In genomic region chr4:13409324-13409723, GRCh38 we compare ENCODE assay signal across 37 cellular contexts.
DNase-seq lines count a peak whose midpoint lies in the region; ATAC-seq, FAIRE-seq and TF ChIP-seq lines count a peak whose summit lies in the region.
"Had no signal": no experiment of that assay in that cellular context is flagged by ENCODE, and none has a peak within 500 bp of the region (broad histone marks: within the 10 kb centered on the region; RNA-seq: fewer than 3 reads in every experiment).

No MANE protein-coding gene starts in this region.

- H3K9ac ChIP-seq in keratinocyte (ENCODE audit: control insufficient read depth, extremely low read depth, insufficient read depth, low read length), result no peak overlapping the region
- H3K9ac ChIP-seq: BLaER1; BLaER1 treated with 17β-estradiol and CSF1 and Interleukin-3, amounts not matched to agents 10 nM and 100 nM had no signal

- TF ChIP-seq CTCF in VCaP (conservative IDR thresholded peaks at IDR 0.05) (no peak), keratinocyte (optimal IDR thresholded peaks at IDR 0.05 in 1 of 3, IDR thresholded peaks at IDR 0.05 in 1 of 3, conservative IDR thresholded peaks at IDR 0.05 in 1 of 3; ENCODE audit: extremely low read depth in 1 of 3, insufficient read depth in 2 of 3, low read length in 3 of 3) (no peak)

- H3K36me3 ChIP-seq in keratinocyte (ENCODE audit: control insufficient read depth in 2 of 2, extremely low read depth in 1 of 2, insufficient read depth in 2 of 2, low read length in 2 of 2), result no peaks in the 10 kb centered on the region
- H3K36me3 ChIP-seq: BE2C, BLaER1 had no signal

- FAIRE-seq in GM19239 (lab: Jason Lieb, UNC) (peak; percentile 59), keratinocyte (lab: Jason Lieb, UNC) (peak; percentile 9)
- FAIRE-seq: A204.1, A549, D721Med had no signal

- H4K20me1 ChIP-seq in keratinocyte (ENCODE audit: control insufficient read depth, extremely low read depth, insufficient read depth, low read length), result no peaks in the 10 kb centered on the region
- H4K20me1 ChIP-seq: BLaER1 had no signal

- no peak overlapping the region for H3K4me3 Mint-ChIP-seq in T-helper 17 cell
- H3K4me3 Mint-ChIP-seq: B cell; CD14-positive monocyte; CD4-positive, alpha-beta memory T cell; CD4-positive, alpha-beta T cell; CD4-positive, CD25-positive, alpha-beta regulatory T cell; CD8-positive, alpha-beta T cell had no signal

- H3K4me1 Mint-ChIP-seq in T-helper 17 cell, result peaks cover 4% of the 10 kb centered on the region

- intact Hi-C loops in left ventricle myocardium superior (cut with micrococcal nuclease) (no loop called here), Right ventricle myocardium superior (cut with DNase I) (no loop called here)

- dilution Hi-C loops in keratinocyte (cut with MboI; ENCODE audit: extremely low pct_ligation_motif_present, low sequenced_read_pairs), result no loop called here

- peak overlapping the region; percentile 27 for H3K27ac ChIP-seq in VCaP
- no peak overlapping the region for H3K27ac ChIP-seq in keratinocyte (ENCODE audit: control insufficient read depth, insufficient read depth, low read length)
- H3K27ac ChIP-seq: 22Rv1; A549; BLaER1; BLaER1 treated with 17β-estradiol and CSF1 and Interleukin-3, amounts not matched to agents 10 nM and 100 nM; C4-2B had no signal

- H3K27me3 ChIP-seq in keratinocyte (ENCODE audit: control insufficient read depth, extremely low read depth, insufficient read depth, low read length), result no peaks in the 10 kb centered on the region
- H3K27me3 ChIP-seq: BE2C; BLaER1; BLaER1 treated with 17β-estradiol and CSF1 and Interleukin-3, amounts not matched to agents 10 nM and 100 nM had no signal

- no peak overlapping the region for H2AFZ ChIP-seq in keratinocyte (ENCODE audit: control insufficient read depth, low read length)

- DNase-seq in left ventricle myocardium superior (no peak), Right ventricle myocardium superior (no peak), GM19239 (ENCODE audit: insufficient read length, low spot score) (no peak), keratinocyte (ENCODE audit: low read depth, low spot score) (no peak), NCI-H2107 (lab: John Stamatoyannopoulos, UW) (no peak), T-helper 17 cell (no peak), T1000 (lab: John Stamatoyannopoulos, UW) (no peak)
- DNase-seq: 8988T; ACHN; AML-193; BE2C; C1 segment of cervical spinal cord; Caco-2; Calu3; CD4-positive, alpha-beta memory T cell; CD4-positive, alpha-beta T cell; CD4-positive, CD25-positive, alpha-beta regulatory T cell; CD8-positive, alpha-beta memory T cell; CD8-positive, alpha-beta T cell; COR-L47; DMS 273 treated with DMSO at 0.1 percent for 48 hours; DMS153; DMS53; DMS79; DMS79 treated with DMSO at 0.1 percent for 48 hours; DND-41; EL had no signal

- H3K9me3 ChIP-seq in keratinocyte (ENCODE audit: control insufficient read depth, low read depth, low read length) (no peaks in the 10 kb centered on the region), T-helper 17 cell (ENCODE audit: control insufficient read depth, low read length, poor library complexity, severe bottlenecking) (peaks cover 4% of the 10 kb centered on the region)
- H3K9me3 ChIP-seq: A549, BE2C, Caco-2 had no signal

- no peaks in the 10 kb centered on the region for H3K4me1 ChIP-seq in keratinocyte (ENCODE audit: control insufficient read depth, extremely low read depth, insufficient read depth, low read length)
- H3K4me1 ChIP-seq: A549, BLaER1, Caco-2 had no signal

- peaks cover 5% of the 10 kb centered on the region for H3K79me2 ChIP-seq in keratinocyte (ENCODE audit: control insufficient read depth, insufficient read depth, low read length)

- no peaks in the 10 kb centered on the region for H3K36me3 Mint-ChIP-seq in T-helper 17 cell (ENCODE audit: low read depth)

- H3K9me1 ChIP-seq in keratinocyte (ENCODE audit: control insufficient read depth, extremely low read depth, insufficient read depth, low read length), result no peaks in the 10 kb centered on the region

- H3K4me2 ChIP-seq in keratinocyte (ENCODE audit: control insufficient read depth, extremely low read depth, insufficient read depth, low read depth, low read length), result no peak overlapping the region
- H3K4me2 ChIP-seq: A549; BLaER1; BLaER1 treated with 17β-estradiol and CSF1 and Interleukin-3, amounts not matched to agents 10 nM and 100 nM had no signal

- H3K4me3 ChIP-seq in keratinocyte (ENCODE audit: control insufficient read depth in 2 of 3, extremely low read depth in 1 of 3, insufficient read depth in 2 of 3, low read depth in 1 of 3, low read length in 3 of 3), result no peak overlapping the region
- H3K4me3 ChIP-seq: A549; BLaER1; BLaER1 treated with 17β-estradiol and CSF1 and Interleukin-3, amounts not matched to agents 10 nM and 100 nM had no signal

- ATAC-seq in left ventricle myocardium superior (peak; percentile 50), Right ventricle myocardium superior (ENCODE audit: poor library complexity) (no peak), T-helper 17 cell (no peak)
- ATAC-seq: A549; CD8-positive, alpha-beta T cell had no signal

- H3K27ac Mint-ChIP-seq in T-helper 17 cell, result no peak overlapping the region
- H3K27ac Mint-ChIP-seq: B cell; CD14-positive monocyte; CD4-positive, alpha-beta T cell; CD8-positive, alpha-beta memory T cell; CD8-positive, alpha-beta T cell had no signal

- H3K27me3 Mint-ChIP-seq in T-helper 17 cell, result no peaks in the 10 kb centered on the region
- H3K27me3 Mint-ChIP-seq: B cell; CD4-positive, alpha-beta memory T cell; CD4-positive, alpha-beta T cell; CD4-positive, CD25-positive, alpha-beta regulatory T cell had no signal
